8 cellular contexts compared by ENCODE assay signal in the genomic region with DNA sequence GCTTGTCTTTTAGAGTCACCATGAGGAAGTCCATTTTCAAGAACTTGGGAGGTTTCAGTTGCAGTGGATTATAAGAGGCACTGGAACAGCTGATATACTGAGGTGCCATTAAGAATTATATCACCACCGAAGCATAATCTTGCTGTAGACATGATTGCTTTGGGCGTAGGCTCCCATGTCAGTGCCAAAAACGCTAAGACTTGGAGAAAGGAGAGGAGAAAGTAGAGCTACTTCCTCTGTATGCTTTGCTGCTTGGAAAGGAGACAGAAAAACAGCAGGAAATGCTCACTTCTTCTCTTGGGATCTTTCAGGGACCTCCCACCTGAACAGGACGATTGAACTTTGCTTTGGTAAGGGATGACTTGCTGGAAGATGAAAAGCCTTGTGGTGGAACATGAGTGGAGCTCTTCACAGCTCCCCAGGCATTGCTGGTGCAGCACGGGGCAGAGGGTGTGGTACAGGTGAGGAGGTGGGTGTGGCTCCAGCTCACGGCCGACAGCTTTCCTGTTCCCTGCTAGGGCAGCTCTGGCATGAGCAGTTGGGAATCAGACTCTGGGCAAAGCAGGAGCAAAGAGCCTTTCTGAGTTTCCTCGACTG.
DNase-seq lines count a peak whose midpoint lies in the region; ATAC-seq, FAIRE-seq and TF ChIP-seq lines count a peak whose summit lies in the region.
"Had no signal": no experiment of that assay in that cellular context is flagged by ENCODE, and none has a peak within 500 bp of the region (broad histone marks: within the 10 kb centered on the region; RNA-seq: fewer than 3 reads in every experiment).

No MANE protein-coding gene starts in this region.

- H3K4me3 ChIP-seq in IMR-90 (ENCODE audit: insufficient read depth, low read depth, low read length), result no peak overlapping the region

- peaks cover 15% of the 10 kb centered on the region for H3K9me1 ChIP-seq in IMR-90 (ENCODE audit: insufficient read depth, low read length)

- peak overlapping the region; percentile 64; the same call in 1 of the 2 replicates for H3K4me2 ChIP-seq in IMR-90 (ENCODE audit: low read depth, low read length)

- H3K4me3 Mint-ChIP-seq in WTC11, result no peak overlapping the region
- H3K4me3 Mint-ChIP-seq in activated T-cell treated with anti-CD3 and anti-CD28 coated beads, Interleukin-2, amount 50 U/mL, for 24 hours, result no peak overlapping the region

- peak overlapping the region; percentile 97 for H2BK120ac ChIP-seq in IMR-90 (ENCODE audit: low read depth, low read length)

- no peaks in the 10 kb centered on the region for H3K9me3 ChIP-seq in IMR-90 (ENCODE audit: control insufficient read depth, insufficient read depth, low read length)

- peak; percentile 24 for ATAC-seq in IMR-90 (ENCODE audit: low read depth)
- peak; percentile 98 for ATAC-seq in WTC11

- H4K20me1 ChIP-seq in IMR-90 (ENCODE audit: insufficient read depth, low read length), result no peaks in the 10 kb centered on the region

- H4K91ac ChIP-seq in IMR-90 (ENCODE audit: insufficient read depth, low read depth, low read length), result peak overlapping the region; percentile 72

- no peaks in the 10 kb centered on the region; the same call in 1 of the 2 replicates for H3K27me3 ChIP-seq in IMR-90 (ENCODE audit: control insufficient read depth, insufficient read depth, low read length)

- DNase-seq in IMR-90, result no peak
- peak; percentile 31 for DNase-seq in WTC11 (ENCODE audit: low spot score)
- DNase-seq in kidney glomerular epithelial cell (lab: John Stamatoyannopoulos, UW), result peak; percentile 68
- DNase-seq in ureter (ENCODE audit: low spot score), result peak; percentile 49
- no peak for DNase-seq in activated naive CD4-positive, alpha-beta T cell treated with anti-CD3 and anti-CD28 coated beads, Interleukin-2, amount 50 U/mL, for 16 hours
- no peak for DNase-seq in HTR-8/SVneo (ENCODE audit: insufficient read length, low spot score)
- DNase-seq in activated T-cell treated with anti-CD3 and anti-CD28 coated beads, Interleukin-2, amount 50 U/mL, for 24 hours, result no peak
- DNase-seq: activated gamma-delta T cell had no signal

- 70% methylated on average over 2 of the region's 8 CpGs; no CpG with 5 or more reads in 1 of the 2 experiments for WGBS in IMR-90 (ENCODE audit: extremely low coverage in 2 of 2, insufficient read length in 1 of 2), 2 experiments

- H2AK5ac ChIP-seq in IMR-90 (ENCODE audit: low read depth, low read length), result peak overlapping the region; percentile 84

- peak overlapping the region; percentile 81 for H4K5ac ChIP-seq in IMR-90 (ENCODE audit: low read depth, low read length)

- peak overlapping the region; percentile 81 for H2AFZ ChIP-seq in IMR-90 (replicated peaks; ENCODE audit: low read length, poor library complexity)

- peaks cover 9% of the 10 kb centered on the region for H3K4me1 Mint-ChIP-seq in WTC11
- no peaks in the 10 kb centered on the region for H3K4me1 Mint-ChIP-seq in activated T-cell treated with anti-CD3 and anti-CD28 coated beads, Interleukin-2, amount 50 U/mL, for 24 hours (ENCODE audit: low read depth)

- peaks cover 8% of the 10 kb centered on the region; the same call in 1 of the 2 replicates for H3K9me3 Mint-ChIP-seq in WTC11
- no peaks in the 10 kb centered on the region for H3K9me3 Mint-ChIP-seq in activated T-cell treated with anti-CD3 and anti-CD28 coated beads, Interleukin-2, amount 50 U/mL, for 24 hours

- peak overlapping the region; percentile 81 for H3K23ac ChIP-seq in IMR-90 (ENCODE audit: low read depth, low read length)

- peak overlapping the region; percentile 14; the same call in 1 of the 2 replicates for H3K9ac ChIP-seq in IMR-90 (ENCODE audit: low read depth, low read length)

- H3K18ac ChIP-seq in IMR-90 (ENCODE audit: low read depth, low read length), result peak overlapping the region; percentile 94

- dilution Hi-C loops in IMR-90 (cut with HindIII; ENCODE audit: low sequenced_read_pairs, unreplicated experiment), result no loop called here

- POLR2A ChIA-PET in IMR-90 (lab: Charles Lee; ENCODE audit: unreplicated experiment) (no interaction called here), WTC11 (lab: Charles Lee) (no interaction called here)

- H3K4ac ChIP-seq in IMR-90 (ENCODE audit: low read depth, low read length), result peak overlapping the region; percentile 87

- no peaks in the 10 kb centered on the region for H3K36me3 Mint-ChIP-seq in WTC11
- no peaks in the 10 kb centered on the region for H3K36me3 Mint-ChIP-seq in activated T-cell treated with anti-CD3 and anti-CD28 coated beads, Interleukin-2, amount 50 U/mL, for 24 hours (ENCODE audit: low read depth)

- no peak overlapping the region for H3K27ac Mint-ChIP-seq in WTC11
- H3K27ac Mint-ChIP-seq in activated T-cell treated with anti-CD3 and anti-CD28 coated beads, Interleukin-2, amount 50 U/mL, for 24 hours, result no peak overlapping the region

- H2BK5ac ChIP-seq in IMR-90 (ENCODE audit: low read depth, low read length, poor library complexity, severe bottlenecking), result peak overlapping the region; percentile 64

- CTCF ChIA-PET in IMR-90 (lab: Yijun Ruan, JAX) (interaction anchor here (1.2 kb wide), 1 partner anchor 135 kb away, joined by 3 read pairs; no protein-coding TSS in a partner anchor), WTC11 (lab: Charles Lee) (interaction anchor here (1.0 kb wide), 1 partner anchor 167 kb away, joined by 3 read pairs; no protein-coding TSS in a partner anchor)

- no peak for FAIRE-seq in HTR-8/SVneo (lab: Jason Lieb, UNC)

- no TSS peak for BruUV-seq in IMR-90 (replicated peaks; lab: Mats Ljungman, UMichigan)

- peak overlapping the region; percentile 55 to 92 for H4K8ac ChIP-seq in IMR-90 (ENCODE audit: low read depth in 2 of 2, low read length in 2 of 2)

- peak overlapping the region; percentile 34; the same call in 1 of the 2 replicates for H3K56ac ChIP-seq in IMR-90 (ENCODE audit: extremely low read depth, insufficient read depth, low read length)

- peak overlapping the region; percentile 97 for H2BK20ac ChIP-seq in IMR-90 (ENCODE audit: low read depth, low read length)

- H3K14ac ChIP-seq in IMR-90 (replicated peaks; ENCODE audit: low read depth, low read length), result peak overlapping the region; percentile 90

- intact Hi-C loops in IMR-90 (cut with micrococcal nuclease), result loop anchor here (5.0 to 10.0 kb wide), 2 partner anchors 192 to 309 kb away; partner anchors contain the start of gene JAG1

- peak overlapping the region; percentile 51; the same call in 1 of the 2 replicates for H3K27ac ChIP-seq in IMR-90 (ENCODE audit: insufficient read depth, low read length)

- peak overlapping the region; percentile 97; the same call in 2 of the 3 replicates for H2BK15ac ChIP-seq in IMR-90 (ENCODE audit: low read depth, low read length)

- peaks cover 2% of the 10 kb centered on the region; the same call in 1 of the 2 replicates for H3K27me3 Mint-ChIP-seq in WTC11 (ENCODE audit: low read depth)
- H3K27me3 Mint-ChIP-seq in activated T-cell treated with anti-CD3 and anti-CD28 coated beads, Interleukin-2, amount 50 U/mL, for 24 hours, result no peaks in the 10 kb centered on the region

- in situ Hi-C loops in IMR-90 (cut with MboI; ENCODE audit: low sequenced_read_pairs), result no loop called here

- no peaks in the 10 kb centered on the region for H3K36me3 ChIP-seq in IMR-90 (ENCODE audit: control insufficient read depth, insufficient read depth, low read length)

- TF ChIP-seq CTCF in IMR-90 (conservative IDR thresholded peaks at IDR 0.05; ENCODE audit: low read depth, low read length) (no peak), WTC11 (IDR thresholded peaks at IDR 0.05) (no peak)

- TF ChIP-seq RAD21 in IMR-90 (IDR thresholded peaks at IDR 0.05; ENCODE audit: low read length), result no peak

- H3K4me1 ChIP-seq in IMR-90 (ENCODE audit: control insufficient read depth, insufficient read depth, low read length), result peaks cover 13% of the 10 kb centered on the region

- H3K79me1 ChIP-seq in IMR-90 (ENCODE audit: low read depth in 1 of 2, low read length in 2 of 2), result no peaks in the 10 kb centered on the region

- H2AK9ac ChIP-seq in IMR-90 (replicated peaks; ENCODE audit: low read depth, low read length, poor library complexity), result peak overlapping the region; percentile 23

- no peak for TF ChIP-seq POLR2A in IMR-90 (IDR thresholded peaks at IDR 0.05; ENCODE audit: low read depth, low read length)

TF ChIP-seq in IMR-90, 13 proteins besides CTCF, POLR2A, EP300 and RAD21 (continues in another document):
- no peak for TF ChIP-seq MAFK (IDR thresholded peaks at IDR 0.05; ENCODE audit: low read depth, low read length)
- no peak for TF ChIP-seq MAZ (IDR thresholded peaks at IDR 0.05; ENCODE audit: borderline replicate concordance, low read depth, low read length)
- TF ChIP-seq, protein P1, sequence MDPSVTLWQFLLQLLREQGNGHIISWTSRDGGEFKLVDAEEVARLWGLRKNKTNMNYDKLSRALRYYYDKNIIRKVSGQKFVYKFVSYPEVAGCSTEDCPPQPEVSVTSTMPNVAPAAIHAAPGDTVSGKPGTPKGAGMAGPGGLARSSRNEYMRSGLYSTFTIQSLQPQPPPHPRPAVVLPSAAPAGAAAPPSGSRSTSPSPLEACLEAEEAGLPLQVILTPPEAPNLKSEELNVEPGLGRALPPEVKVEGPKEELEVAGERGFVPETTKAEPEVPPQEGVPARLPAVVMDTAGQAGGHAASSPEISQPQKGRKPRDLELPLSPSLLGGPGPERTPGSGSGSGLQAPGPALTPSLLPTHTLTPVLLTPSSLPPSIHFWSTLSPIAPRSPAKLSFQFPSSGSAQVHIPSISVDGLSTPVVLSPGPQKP (IDR thresholded peaks at IDR 0.05; ENCODE audit: borderline replicate concordance, low read depth, low read length), result no peak
- no peak for TF ChIP-seq RFX5 (IDR thresholded peaks at IDR 0.05; ENCODE audit: low read depth, low read length)
- TF ChIP-seq RCOR1 (IDR thresholded peaks at IDR 0.05; ENCODE audit: insufficient replicate concordance, low read length), result no peak
- no peak for TF ChIP-seq NFE2L2 (IDR thresholded peaks at IDR 0.05; ENCODE audit: low read depth, low read length)

TF ChIP-seq in WTC11, 78 proteins besides CTCF, POLR2A, EP300 and RAD21 (continues in another document):
- TF ChIP-seq ZNF416 (CRISPR knock-in tag; IDR thresholded peaks at IDR 0.05) (no peak), TEAD1 (CRISPR knock-in tag; IDR thresholded peaks at IDR 0.05) (no peak), ZNF219 (CRISPR knock-in tag; IDR thresholded peaks at IDR 0.05; ENCODE audit: borderline replicate concordance) (no peak), TEAD4 (CRISPR knock-in tag; IDR thresholded peaks at IDR 0.05) (no peak), HMGA2 (CRISPR knock-in tag; IDR thresholded peaks at IDR 0.05) (no peak), SOX15 (CRISPR knock-in tag; IDR thresholded peaks at IDR 0.05) (no peak)
- TF ChIP-seq, protein P2, sequence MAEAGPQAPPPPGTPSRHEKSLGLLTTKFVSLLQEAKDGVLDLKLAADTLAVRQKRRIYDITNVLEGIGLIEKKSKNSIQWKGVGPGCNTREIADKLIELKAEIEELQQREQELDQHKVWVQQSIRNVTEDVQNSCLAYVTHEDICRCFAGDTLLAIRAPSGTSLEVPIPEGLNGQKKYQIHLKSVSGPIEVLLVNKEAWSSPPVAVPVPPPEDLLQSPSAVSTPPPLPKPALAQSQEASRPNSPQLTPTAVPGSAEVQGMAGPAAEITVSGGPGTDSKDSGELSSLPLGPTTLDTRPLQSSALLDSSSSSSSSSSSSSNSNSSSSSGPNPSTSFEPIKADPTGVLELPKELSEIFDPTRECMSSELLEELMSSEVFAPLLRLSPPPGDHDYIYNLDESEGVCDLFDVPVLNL (CRISPR knock-in tag; IDR thresholded peaks at IDR 0.05; ENCODE audit: borderline replicate concordance, low read depth), result no peak

Comparison
In these comparisons a context has a peak if more than half of its experiments do, and no peak if none do; other contexts are left out.
1. DNase-seq: peak in WTC11 (single experiment), kidney glomerular epithelial cell (single experiment) and ureter (single experiment); none in IMR-90 (single experiment), activated naive CD4-positive, alpha-beta T cell treated with anti-CD3 and anti-CD28 coated beads, Interleukin-2, amount 50 U/mL, for 16 hours (single experiment), HTR-8/SVneo (single experiment) and activated T-cell treated with anti-CD3 and anti-CD28 coated beads, Interleukin-2, amount 50 U/mL, for 24 hours (single experiment).